In genomic region chr3:71114610-71115009, GRCh38 we compare ENCODE assay signal across 28 cellular contexts.
A peak's percentile ranks its signal among the peaks of the same experiment; 100 is the strongest.
DNase-seq lines count a peak whose midpoint lies in the region; ATAC-seq and TF ChIP-seq lines count a peak whose summit lies in the region.
"Had no signal": no experiment of that assay in that cellular context is flagged by ENCODE, and none has a peak within 500 bp of the region (broad histone marks: within the 10 kb centered on the region; RNA-seq: fewer than 3 reads in every experiment).

No MANE protein-coding gene starts in this region.

- H3K4me3 ChIP-seq in stomach, result no peak overlapping the region
- H3K4me3 ChIP-seq: gastrocnemius medialis, GM23338, uterus had no signal

- peak overlapping the region in 1 of 5 donors; percentile 26 for H3K27ac ChIP-seq in stomach
- H3K27ac ChIP-seq: C4-2B, gastrocnemius medialis, uterus had no signal

- peaks cover 92% of the 10 kb centered on the region for H3K36me3 Mint-ChIP-seq in activated T-cell treated with anti-CD3 and anti-CD28 coated beads, Interleukin-2, amount 50 U/mL, for 24 hours (ENCODE audit: low read depth)
- H3K36me3 Mint-ChIP-seq in activated naive CD8-positive, alpha-beta T cell treated with anti-CD3 and anti-CD28 coated beads, Interleukin-2, amount 50 U/mL, for 24 hours (ENCODE audit: low read depth), result peaks cover 79% of the 10 kb centered on the region
- peaks cover 24 to 38% of the 10 kb centered on the region in 2 donors for H3K36me3 Mint-ChIP-seq in naive B cell
- peaks cover 73% of the 10 kb centered on the region for H3K36me3 Mint-ChIP-seq in activated naive CD4-positive, alpha-beta T cell treated with anti-CD3 and anti-CD28 coated beads, Interleukin-2, amount 10 ng/mL, durations not matched to agents 7 days and 5 days

- H3K27ac Mint-ChIP-seq in activated T-cell treated with anti-CD3 and anti-CD28 coated beads, Interleukin-2, amount 50 U/mL, for 24 hours, result peak overlapping the region; percentile 42
- peak overlapping the region; percentile 71 for H3K27ac Mint-ChIP-seq in activated naive CD8-positive, alpha-beta T cell treated with anti-CD3 and anti-CD28 coated beads, Interleukin-2, amount 50 U/mL, for 24 hours
- peak overlapping the region in 5 of 6 donors; percentile 2 to 62 (median 40) for H3K27ac Mint-ChIP-seq in naive B cell
- no peak overlapping the region for H3K27ac Mint-ChIP-seq in activated naive CD4-positive, alpha-beta T cell treated with anti-CD3 and anti-CD28 coated beads, Interleukin-2, amount 10 ng/mL, durations not matched to agents 7 days and 5 days
- H3K27ac Mint-ChIP-seq: activated CD4-positive, alpha-beta T cell treated with anti-CD3 and anti-CD28 coated beads for 36 hours; dendritic cell treated with granulocyte-macrophage colony-stimulating factor and Interleukin-4, amounts not matched to agents 40 ng/mL and 50 ng/mL, for 4 days; GM23338; stimulated activated effector memory CD8-positive, alpha-beta T cell treated with anti-CD3 and anti-CD28 coated beads, Interleukin-12 subunit alpha, Interleukin-12 subunit beta, amount 100 ng/mL, for 72 hours; T-helper 2 cell treated with Interferon-gamma antibody and Interleukin-4, amounts not matched to agents 5 μg/mL and 100 μg/mL, for 36 hours had no signal

- TF ChIP-seq POLR2A in stomach (IDR thresholded peaks at IDR 0.05), result no peak

- ATAC-seq in activated naive CD8-positive, alpha-beta T cell treated with anti-CD3 and anti-CD28 coated beads, Interleukin-2, amount 50 U/mL, for 24 hours, result no peak
- no peak for ATAC-seq in naive B cell (ENCODE audit: low read depth in 2 of 2)
- no peak for ATAC-seq in GM21528 (IDR thresholded peaks at IDR 0.05; ENCODE audit: low FRiP score, unreplicated experiment)
- ATAC-seq: activated CD4-positive, alpha-beta T cell treated with anti-CD3 and anti-CD28 coated beads for 36 hours; gastrocnemius medialis; GM23338; Panc1; stimulated activated effector memory CD8-positive, alpha-beta T cell treated with anti-CD3 and anti-CD28 coated beads, Interleukin-12 subunit alpha, Interleukin-12 subunit beta, amount 100 ng/mL, for 72 hours had no signal

- DNase-seq in activated T-cell treated with anti-CD3 and anti-CD28 coated beads, Interleukin-2, amount 50 U/mL, for 24 hours, result no peak
- DNase-seq in activated T-cell treated with anti-CD3 and anti-CD28 coated beads, Interleukin-2, amount 50 U/mL, for 1 hour, result no peak
- DNase-seq in activated naive CD8-positive, alpha-beta T cell treated with anti-CD3 and anti-CD28 coated beads, Interleukin-2, amount 50 U/mL, for 24 hours, result no peak
- DNase-seq in naive B cell, result no peak
- peak; percentile 64 for DNase-seq in superior temporal gyrus (ENCODE audit: extremely low spot score)
- DNase-seq in activated naive CD4-positive, alpha-beta T cell treated with anti-CD3 and anti-CD28 coated beads, Interleukin-2, amount 10 ng/mL, durations not matched to agents 7 days and 5 days, result no peak
- no peak for DNase-seq in stomach
- DNase-seq: 8988T; activated CD4-positive, alpha-beta T cell treated with anti-CD3 and anti-CD28 coated beads for 36 hours; activated effector memory CD4-positive, alpha-beta T cell treated with anti-CD3 and anti-CD28 coated beads, Interleukin-2, amount 50 U/mL, for 16 hours; DND-41; gastrocnemius medialis; GF-D8; MV-4-11; NCI-H1436 treated with DMSO at 0.1 percent for 48 hours; NCI-H2081 treated with DMSO at 0.1 percent for 48 hours; NCI-H226; SHP77; stimulated activated CD4-positive, alpha-beta T cell treated with anti-CD3 and anti-CD28 coated beads, Interleukin-15, amount 100 ng/mL, for 24 hours; uterus had no signal

- no peaks in the 10 kb centered on the region for H3K9me3 ChIP-seq in stomach
- H3K9me3 ChIP-seq: gastrocnemius medialis, uterus had no signal

- no peak for TF ChIP-seq CTCF in stomach (IDR thresholded peaks at IDR 0.05)

- 76 to 88% (median 84%) methylated on average over 8 of the region's 8 CpGs for WGBS in stomach, 5 donors

- H3K27me3 Mint-ChIP-seq in activated T-cell treated with anti-CD3 and anti-CD28 coated beads, Interleukin-2, amount 50 U/mL, for 24 hours, result no peaks in the 10 kb centered on the region
- no peaks in the 10 kb centered on the region for H3K27me3 Mint-ChIP-seq in activated naive CD8-positive, alpha-beta T cell treated with anti-CD3 and anti-CD28 coated beads, Interleukin-2, amount 50 U/mL, for 24 hours
- no peaks in the 10 kb centered on the region for H3K27me3 Mint-ChIP-seq in naive B cell
- H3K27me3 Mint-ChIP-seq in activated naive CD4-positive, alpha-beta T cell treated with anti-CD3 and anti-CD28 coated beads, Interleukin-2, amount 10 ng/mL, durations not matched to agents 7 days and 5 days, result no peaks in the 10 kb centered on the region
- H3K27me3 Mint-ChIP-seq: activated CD4-positive, alpha-beta T cell treated with anti-CD3 and anti-CD28 coated beads for 36 hours; central memory CD8-positive, alpha-beta T cell; dendritic cell treated with granulocyte-macrophage colony-stimulating factor and Interleukin-4, amounts not matched to agents 40 ng/mL and 50 ng/mL, for 4 days had no signal

- intact Hi-C loops in stomach (cut with DNase I; ENCODE audit: low total_unique reads), result no loop called here

- H3K27me3 ChIP-seq in stomach, result no peaks in the 10 kb centered on the region
- H3K27me3 ChIP-seq: gastrocnemius medialis, uterus had no signal

- H3K36me3 ChIP-seq in stomach, result peaks cover 10 to 36% (median 26%) of the 10 kb centered on the region in 4 donors
- H3K36me3 ChIP-seq: gastrocnemius medialis, uterus had no signal

- peaks cover 91% of the 10 kb centered on the region for H3K4me1 Mint-ChIP-seq in activated T-cell treated with anti-CD3 and anti-CD28 coated beads, Interleukin-2, amount 50 U/mL, for 24 hours (ENCODE audit: low read depth)
- H3K4me1 Mint-ChIP-seq in activated naive CD8-positive, alpha-beta T cell treated with anti-CD3 and anti-CD28 coated beads, Interleukin-2, amount 50 U/mL, for 24 hours, result peaks cover 91% of the 10 kb centered on the region
- H3K4me1 Mint-ChIP-seq in naive B cell, result peaks cover 46 to 63% (median 56%) of the 10 kb centered on the region in 3 donors
- H3K4me1 Mint-ChIP-seq in activated naive CD4-positive, alpha-beta T cell treated with anti-CD3 and anti-CD28 coated beads, Interleukin-2, amount 10 ng/mL, durations not matched to agents 7 days and 5 days, result peaks cover 36% of the 10 kb centered on the region

- no peak overlapping the region for H3K4me3 Mint-ChIP-seq in activated T-cell treated with anti-CD3 and anti-CD28 coated beads, Interleukin-2, amount 50 U/mL, for 24 hours
- no peak overlapping the region for H3K4me3 Mint-ChIP-seq in activated naive CD8-positive, alpha-beta T cell treated with anti-CD3 and anti-CD28 coated beads, Interleukin-2, amount 50 U/mL, for 24 hours
- H3K4me3 Mint-ChIP-seq in naive B cell, result no peak overlapping the region
- H3K4me3 Mint-ChIP-seq in activated naive CD4-positive, alpha-beta T cell treated with anti-CD3 and anti-CD28 coated beads, Interleukin-2, amount 10 ng/mL, durations not matched to agents 7 days and 5 days, result no peak overlapping the region
- H3K4me3 Mint-ChIP-seq: activated CD4-positive, alpha-beta T cell treated with anti-CD3 and anti-CD28 coated beads for 36 hours; central memory CD8-positive, alpha-beta T cell; dendritic cell treated with granulocyte-macrophage colony-stimulating factor and Interleukin-4, amounts not matched to agents 40 ng/mL and 50 ng/mL, for 4 days; GM23338; stimulated activated effector memory CD8-positive, alpha-beta T cell treated with anti-CD3 and anti-CD28 coated beads, Interleukin-12 subunit alpha, Interleukin-12 subunit beta, amount 100 ng/mL, for 72 hours; T-helper 2 cell treated with Interferon-gamma antibody and Interleukin-4, amounts not matched to agents 5 μg/mL and 100 μg/mL, for 36 hours had no signal

- no peak for TF ChIP-seq EP300 in stomach (IDR thresholded peaks at IDR 0.05)

- CTCF ChIA-PET in activated naive CD4-positive, alpha-beta T cell treated with anti-CD3 and anti-CD28 coated beads, Interleukin-2, amount 10 ng/mL, durations not matched to agents 7 days and 5 days (lab: Charles Lee), result no interaction called here

- H3K4me1 ChIP-seq in stomach, result peaks cover 33 to 92% (median 63%) of the 10 kb centered on the region in 4 donors

- H3K9me3 Mint-ChIP-seq in activated T-cell treated with anti-CD3 and anti-CD28 coated beads, Interleukin-2, amount 50 U/mL, for 24 hours, result no peaks in the 10 kb centered on the region
- H3K9me3 Mint-ChIP-seq in activated naive CD8-positive, alpha-beta T cell treated with anti-CD3 and anti-CD28 coated beads, Interleukin-2, amount 50 U/mL, for 24 hours, result no peaks in the 10 kb centered on the region
- H3K9me3 Mint-ChIP-seq in naive B cell, result no peaks in the 10 kb centered on the region
- H3K9me3 Mint-ChIP-seq in activated naive CD4-positive, alpha-beta T cell treated with anti-CD3 and anti-CD28 coated beads, Interleukin-2, amount 10 ng/mL, durations not matched to agents 7 days and 5 days, result no peaks in the 10 kb centered on the region
- H3K9me3 Mint-ChIP-seq: central memory CD8-positive, alpha-beta T cell; dendritic cell treated with granulocyte-macrophage colony-stimulating factor and Interleukin-4, amounts not matched to agents 40 ng/mL and 50 ng/mL, for 4 days; GM23338; stimulated activated effector memory CD8-positive, alpha-beta T cell treated with anti-CD3 and anti-CD28 coated beads, Interleukin-12 subunit alpha, Interleukin-12 subunit beta, amount 100 ng/mL, for 72 hours; T-helper 2 cell treated with Interferon-gamma antibody and Interleukin-4, amounts not matched to agents 5 μg/mL and 100 μg/mL, for 36 hours had no signal
